ENCODE assay signal across 13 cellular contexts in genomic region chr12:74563927-74564326, GRCh38.
A peak's percentile ranks its signal among the peaks of the same experiment; 100 is the strongest.
DNase-seq lines count a peak whose midpoint lies in the region; ATAC-seq lines count a peak whose summit lies in the region.
"Had no signal": no experiment of that assay in that cellular context is flagged by ENCODE, and none has a peak within 500 bp of the region (broad histone marks: within the 10 kb centered on the region; RNA-seq: fewer than 3 reads in every experiment).

No MANE protein-coding gene starts in this region.

- ATAC-seq in HG03342 (IDR thresholded peaks at IDR 0.05; ENCODE audit: unreplicated experiment): peak; percentile 70
- no peak for ATAC-seq in HG02623 (IDR thresholded peaks at IDR 0.05; ENCODE audit: unreplicated experiment)
- ATAC-seq: CD8-positive, alpha-beta T cell; HCT116 had no signal

- DNase-seq in NCI-H526 (lab: John Stamatoyannopoulos, UW): peak; percentile 14 to 28
- no peak for DNase-seq in NCI-H526 treated with DMSO at 0.1 percent for 48 hours (lab: John Stamatoyannopoulos, UW)
- peak; percentile 18 for DNase-seq in RPMI8226
- no peak for DNase-seq in DMS114 treated with DMSO at 0.1 percent for 48 hours (lab: John Stamatoyannopoulos, UW; ENCODE audit: unreplicated experiment)
- no peak for DNase-seq in NCI-H510A (lab: John Stamatoyannopoulos, UW)
- DNase-seq: CD8-positive, alpha-beta T cell; COR-L47; DND-41; GDM1; KG1 had no signal

Comparison
In these comparisons a context has a peak if more than half of its experiments do, and no peak if none do; other contexts are left out.
1. DNase-seq: peak in NCI-H526 (2 of 2) and RPMI8226 (single experiment); none in NCI-H526 treated with DMSO at 0.1 percent for 48 hours (single experiment), DMS114 treated with DMSO at 0.1 percent for 48 hours (single experiment) and NCI-H510A (single experiment).